Comparison of ENCODE assay signal across 12 cellular contexts in the genomic region with DNA sequence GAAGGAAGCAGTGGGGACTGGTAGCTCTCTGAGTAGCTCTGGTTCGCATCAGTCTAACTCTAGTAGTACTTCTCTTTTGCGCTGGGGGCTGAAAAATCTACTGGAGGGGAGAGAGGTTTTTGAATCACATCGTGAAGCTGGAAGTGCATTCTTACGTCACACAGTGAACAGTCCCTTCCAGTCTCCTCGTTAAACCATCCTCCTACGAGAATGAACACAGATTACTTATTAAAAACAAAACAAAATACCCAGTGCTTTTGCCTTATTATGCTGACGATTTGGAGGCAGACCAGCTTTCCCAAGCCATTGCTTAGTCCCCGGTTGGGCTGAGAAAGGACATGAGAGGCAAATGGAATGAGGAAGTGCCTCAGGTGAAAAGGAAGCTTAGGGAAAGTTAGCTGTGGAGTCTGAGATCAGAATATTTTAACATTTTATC. TPM values are rescaled to one million over a fixed set of nuclear protein-coding genes. Genes with fewer than 3 reads are reported as not detected.
A peak's percentile ranks its signal among the peaks of the same experiment; 100 is the strongest.
DNase-seq lines count a peak whose midpoint lies in the region.
"Had no signal": no experiment of that assay in that cellular context is flagged by ENCODE, and none has a peak within 500 bp of the region (broad histone marks: within the 10 kb centered on the region; RNA-seq: fewer than 3 reads in every experiment).

No MANE protein-coding gene starts in this region.

- DNase-seq in DMS79 treated with DMSO at 0.1 percent for 48 hours (lab: John Stamatoyannopoulos, UW) (peak; percentile 8), DMS79 (lab: John Stamatoyannopoulos, UW) (no peak), SJSA1 (ENCODE audit: low read depth in 1 of 2, low spot score in 2 of 2) (peak in 1 of 2 experiments; percentile 60), iPS-NIHi11 (ENCODE audit: low spot score) (peak; percentile 58), SW 1271 (lab: John Stamatoyannopoulos, UW) (no peak), GM19240 (ENCODE audit: insufficient read length, low spot score) (no peak), UCSD-AML1 (lab: John Stamatoyannopoulos, UW; ENCODE audit: unreplicated experiment) (no peak)
- DNase-seq: amniotic stem cell; hippocampal formation; NCI-H2081 treated with DMSO at 0.1 percent for 48 hours; stimulated activated naive CD4-positive, alpha-beta T cell treated with Interleukin-2 at 50 U/mL for 16 hours had no signal

- H3K4me1 ChIP-seq in SJSA1 (replicated peaks) (peaks cover 50% of the 10 kb centered on the region), rectal smooth muscle tissue (ENCODE audit: control insufficient read depth, insufficient read depth, low read length) (no peaks in the 10 kb centered on the region)

- H3K27me3 ChIP-seq in SJSA1 (replicated peaks) (no peaks in the 10 kb centered on the region), rectal smooth muscle tissue (ENCODE audit: control insufficient read depth, insufficient read depth, low read length) (no peaks in the 10 kb centered on the region)

- H3K36me3 ChIP-seq in SJSA1 (no peaks in the 10 kb centered on the region), rectal smooth muscle tissue (ENCODE audit: control insufficient read depth, insufficient read depth, low read length) (no peaks in the 10 kb centered on the region)

- H3K9ac ChIP-seq in rectal smooth muscle tissue (ENCODE audit: low read length) = no peak overlapping the region

- H3K4me3 ChIP-seq in SJSA1 (no peak overlapping the region), rectal smooth muscle tissue (ENCODE audit: low read length) (peak overlapping the region; percentile 17)

- peak overlapping the region; percentile 86 for H3K27ac ChIP-seq in SJSA1
- H3K27ac ChIP-seq in rectal smooth muscle tissue (ENCODE audit: low read depth, low read length) = no peak overlapping the region

- H3K9me3 ChIP-seq in SJSA1 (replicated peaks) = no peaks in the 10 kb centered on the region

RNA-seq across cellular contexts. Expression of gene HUNK, which starts 16.1 kb away (rescaled TPM):
- total RNA-seq in SJSA1 (2014; rRNA removed; shearing (Covaris generic)) = 13.6 and 17.7 TPM in 2 replicates

Comparison
In these comparisons a context has a peak if more than half of its experiments do, and no peak if none do; other contexts are left out.
1. DNase-seq: peak in DMS79 treated with DMSO at 0.1 percent for 48 hours (single experiment) and iPS-NIHi11 (single experiment); none in DMS79 (single experiment), SW 1271 (0 of 2), GM19240 (single experiment) and UCSD-AML1 (single experiment).